15 cellular contexts compared by ENCODE assay signal in genomic region chr13:32904271-32904670, GRCh38.
DNase-seq lines count a peak whose midpoint lies in the region; ATAC-seq and TF ChIP-seq lines count a peak whose summit lies in the region.
"Had no signal": no experiment of that assay in that cellular context is flagged by ENCODE, and none has a peak within 500 bp of the region (broad histone marks: within the 10 kb centered on the region; RNA-seq: fewer than 3 reads in every experiment).

No MANE protein-coding gene starts in this region.

- H2AFZ ChIP-seq in PC-9 (no peak overlapping the region; the same call in 1 of the 2 replicates), smooth muscle cell (ENCODE audit: low read depth) (no peak overlapping the region)

- H3K36me3 Mint-ChIP-seq in activated T-cell treated with anti-CD3 and anti-CD28 coated beads, Interleukin-2, amount 50 U/mL, for 72 hours (ENCODE audit: insufficient read depth in 2 of 2), result no peaks in the 10 kb centered on the region
- H3K36me3 Mint-ChIP-seq: CD4-positive, CD25-positive, alpha-beta regulatory T cell had no signal

- DNase-seq in activated T-cell treated with anti-CD3 and anti-CD28 coated beads, Interleukin-2, amount 50 U/mL, for 72 hours, result no peak
- no peak for DNase-seq in activated T-cell treated with anti-CD3 and anti-CD28 coated beads, Interleukin-2, amount 50 U/mL, for 48 hours
- DNase-seq in PC-9 (no peak), dorsolateral prefrontal cortex (no peak), smooth muscle cell (lab: John Stamatoyannopoulos, UW; ENCODE audit: unreplicated experiment) (no peak), iPS-NIHi11 (ENCODE audit: low spot score) (no peak), GM20000 (ENCODE audit: low spot score) (no peak)
- no peak for DNase-seq in stimulated activated CD4-positive, alpha-beta T cell treated with anti-CD3 and anti-CD28 coated beads, Interleukin-4, amount 100 ng/mL, for 4 hours
- DNase-seq: Caco-2; CD4-positive, CD25-positive, alpha-beta regulatory T cell; KG1; NCI-H1105 treated with DMSO at 0.1 percent for 48 hours; NCI-H1694 had no signal

- H3K27me3 ChIP-seq in PC-9 (ENCODE audit: insufficient read depth, low read depth), result no peaks in the 10 kb centered on the region
- H3K27me3 ChIP-seq in dorsolateral prefrontal cortex, result no peaks in the 10 kb centered on the region
- no peaks in the 10 kb centered on the region for H3K27me3 ChIP-seq in smooth muscle cell (ENCODE audit: low read depth)

- H3K79me2 ChIP-seq in PC-9 (ENCODE audit: low read depth) (no peaks in the 10 kb centered on the region), smooth muscle cell (ENCODE audit: low read depth) (no peaks in the 10 kb centered on the region)

- no peaks in the 10 kb centered on the region for H3F3A ChIP-seq in PC-9 (ENCODE audit: insufficient read depth, low read depth)
- H3F3A ChIP-seq in smooth muscle cell (ENCODE audit: low read depth), result peaks cover 18% of the 10 kb centered on the region

- 26% methylated on average over 2 of the region's 2 CpGs for WGBS in smooth muscle cell (ENCODE audit: low lambda C conversion rate)

- no peaks in the 10 kb centered on the region for H4K20me1 ChIP-seq in PC-9 (ENCODE audit: insufficient read depth)
- H4K20me1 ChIP-seq in smooth muscle cell (ENCODE audit: low read depth), result no peaks in the 10 kb centered on the region

- CTCF ChIA-PET in PC-9 (lab: Charles Lee), result interaction anchor here (0.6 kb wide), 1 partner anchor 163 kb away, joined by 5 read pairs; no protein-coding TSS in a partner anchor

- H3K9me3 ChIP-seq in PC-9 (ENCODE audit: insufficient read depth, low read depth) (no peaks in the 10 kb centered on the region; the same call in 1 of the 2 replicates), smooth muscle cell (replicated peaks; ENCODE audit: low read depth) (no peaks in the 10 kb centered on the region)
- H3K9me3 ChIP-seq: Caco-2, HAP-1 had no signal

- H3K4me3 ChIP-seq in PC-9 (no peak overlapping the region), dorsolateral prefrontal cortex (no peak overlapping the region), smooth muscle cell (no peak overlapping the region)
- H3K4me3 ChIP-seq: HAP-1 had no signal

- peaks cover 0 to 2% of the 10 kb centered on the region in 2 donors for H3K9me3 Mint-ChIP-seq in activated T-cell treated with anti-CD3 and anti-CD28 coated beads, Interleukin-2, amount 50 U/mL, for 72 hours

- no peak for ATAC-seq in activated T-cell treated with anti-CD3 and anti-CD28 coated beads, Interleukin-2, amount 50 U/mL, for 72 hours (replicated peaks in 1 of 2)

- BruUV-seq in PC-9 (replicated peaks; lab: Mats Ljungman, UMichigan), result no TSS peak

- intact Hi-C loops in PC-9 (cut with micrococcal nuclease; ENCODE audit: unreplicated experiment), result no loop called here
- intact Hi-C loops in dorsolateral prefrontal cortex (cut with DNase I), result no loop called here

- H3K4me1 ChIP-seq in PC-9 (replicated peaks; ENCODE audit: insufficient read depth) (peaks cover 22% of the 10 kb centered on the region), smooth muscle cell (ENCODE audit: low read depth) (no peaks in the 10 kb centered on the region)
- H3K4me1 ChIP-seq: HAP-1 had no signal

- H3K4me2 ChIP-seq in PC-9 (peak overlapping the region; percentile 44; the same call in 1 of the 2 replicates), smooth muscle cell (peak overlapping the region; percentile 33)

- H3K4me3 Mint-ChIP-seq in activated T-cell treated with anti-CD3 and anti-CD28 coated beads, Interleukin-2, amount 50 U/mL, for 72 hours, result peak overlapping the region in 1 of 2 donors; percentile 91
- H3K4me3 Mint-ChIP-seq: B cell; CD4-positive, CD25-positive, alpha-beta regulatory T cell had no signal

- POLR2A ChIA-PET in PC-9 (lab: Charles Lee; ENCODE audit: unreplicated experiment), result interaction anchor here (0.6 kb wide), 1 partner anchor 14 kb away, joined by 8 read pairs; no protein-coding TSS in a partner anchor

- H3K9ac ChIP-seq in smooth muscle cell (ENCODE audit: low read depth), result peak overlapping the region; percentile 52

- H3K27me3 Mint-ChIP-seq in activated T-cell treated with anti-CD3 and anti-CD28 coated beads, Interleukin-2, amount 50 U/mL, for 72 hours (ENCODE audit: low read depth), result no peaks in the 10 kb centered on the region
- H3K27me3 Mint-ChIP-seq: CD4-positive, CD25-positive, alpha-beta regulatory T cell had no signal

- peak overlapping the region; percentile 69 for H3K27ac Mint-ChIP-seq in activated T-cell treated with anti-CD3 and anti-CD28 coated beads, Interleukin-2, amount 50 U/mL, for 72 hours
- H3K27ac Mint-ChIP-seq: B cell had no signal

- peaks cover 27% of the 10 kb centered on the region for H3K4me1 Mint-ChIP-seq in activated T-cell treated with anti-CD3 and anti-CD28 coated beads, Interleukin-2, amount 50 U/mL, for 72 hours (ENCODE audit: low read depth)

- H3K9me2 ChIP-seq in PC-9 (ENCODE audit: insufficient read depth), result no peaks in the 10 kb centered on the region

- TF ChIP-seq CTCF in PC-9 (conservative IDR thresholded peaks at IDR 0.05) (no peak), dorsolateral prefrontal cortex (IDR thresholded peaks at IDR 0.05 in 54 of 56, conservative IDR thresholded peaks at IDR 0.05 in 2 of 56; ENCODE audit: low read depth in 1 of 56, partially characterized antibody in 56 of 56) (no peak), smooth muscle cell (IDR thresholded peaks at IDR 0.05; ENCODE audit: borderline replicate concordance, insufficient read depth, poor library complexity, severe bottlenecking) (no peak), GM20000 (IDR thresholded peaks at IDR 0.05; ENCODE audit: extremely low read depth, missing control alignments) (no peak)

- peak overlapping the region; percentile 71 for H3K27ac ChIP-seq in PC-9
- peak overlapping the region in 39 of 59 donors; percentile 6 to 82 (median 59) for H3K27ac ChIP-seq in dorsolateral prefrontal cortex
- H3K27ac ChIP-seq in smooth muscle cell (ENCODE audit: low read depth), result peak overlapping the region; percentile 95

- H3K36me3 ChIP-seq in PC-9 (ENCODE audit: low read depth) (no peaks in the 10 kb centered on the region), smooth muscle cell (ENCODE audit: low read depth) (no peaks in the 10 kb centered on the region)
- H3K36me3 ChIP-seq: HAP-1 had no signal
